In the genomic region with DNA sequence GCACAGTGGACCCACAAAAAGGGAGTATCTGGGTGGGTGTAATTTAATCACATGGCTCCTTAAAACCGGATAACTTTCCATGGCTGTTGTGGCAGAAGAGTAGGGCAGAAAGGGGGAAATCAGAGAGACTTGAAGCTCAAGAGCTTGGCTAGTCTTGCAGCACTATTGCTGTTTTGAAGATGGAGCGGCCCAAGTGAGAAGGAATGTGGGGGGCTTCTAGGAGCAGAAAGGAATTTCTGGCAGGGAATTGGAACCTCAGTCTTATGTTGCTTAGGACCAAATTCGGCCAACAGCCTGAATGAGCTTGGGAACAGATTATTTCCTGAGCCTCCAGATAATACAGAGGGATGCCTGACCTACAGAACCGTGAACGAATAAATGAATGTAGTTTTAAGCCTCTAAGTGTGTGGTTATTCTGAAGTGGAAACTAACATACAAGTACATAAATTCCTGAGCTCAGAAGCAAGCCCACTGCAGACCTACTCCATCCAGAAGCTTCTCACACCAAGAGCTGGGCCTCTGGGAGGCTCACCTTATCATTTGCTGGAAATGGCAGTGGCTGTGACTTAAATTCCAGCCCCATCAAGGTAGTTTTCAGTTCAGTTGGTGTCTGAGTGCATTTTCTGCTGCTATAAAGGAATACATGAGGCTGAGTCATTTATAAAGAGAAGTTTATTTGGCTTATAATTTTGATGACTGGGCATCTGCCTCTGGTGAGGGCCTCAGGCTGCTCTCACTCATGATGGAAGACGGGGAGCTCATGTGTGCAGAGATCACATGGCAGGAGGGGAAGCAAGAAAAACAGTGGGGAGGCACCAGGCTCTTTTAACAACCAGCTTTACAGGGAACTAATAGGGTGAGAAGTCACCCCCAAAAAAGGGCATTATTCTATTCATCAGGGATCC, we compare ENCODE assay signal across 22 cellular contexts. TPM values are rescaled to one million over a fixed set of nuclear protein-coding genes. Genes with fewer than 3 reads are reported as not detected.
DNase-seq lines count a peak whose midpoint lies in the region; FAIRE-seq and TF ChIP-seq lines count a peak whose summit lies in the region.
"Had no signal": no experiment of that assay in that cellular context is flagged by ENCODE, and none has a peak within 500 bp of the region (broad histone marks: within the 10 kb centered on the region; RNA-seq: fewer than 3 reads in every experiment).

No MANE protein-coding gene starts in this region.

- CTCF ChIA-PET in HEK293 (lab: Yijun Ruan, JAX), result interaction anchor here (1.8 kb wide), 1 partner anchor 13 kb away, joined by 5 read pairs; no protein-coding TSS in a partner anchor

- no peak for FAIRE-seq in kidney (lab: Jason Lieb, UNC)
- FAIRE-seq: D721Med had no signal

- peaks cover 61% of the 10 kb centered on the region for H3K4me1 Mint-ChIP-seq in nephron progenitor cell

- peak overlapping the region; percentile 34 for H3K4me3 Mint-ChIP-seq in nephron progenitor cell
- H3K4me3 Mint-ChIP-seq: CD8-positive, alpha-beta T cell; H9; HFFc6 had no signal

- H3K27me3 ChIP-seq in effector memory CD4-positive, alpha-beta T cell (replicated peaks; ENCODE audit: control insufficient read depth, insufficient read depth, low read length, poor library complexity, severe bottlenecking), result peaks cover 13% of the 10 kb centered on the region

- intact Hi-C loops in kidney (cut with DNase I), result no loop called here

- no peaks in the 10 kb centered on the region for H3K4me1 ChIP-seq in HEK293 (ENCODE audit: control insufficient read depth, insufficient read depth, low read length)
- H3K4me1 ChIP-seq in kidney (ENCODE audit: control insufficient read depth in 1 of 2, insufficient read depth in 1 of 2, low read depth in 1 of 2, low read length in 2 of 2), result peaks cover 22 to 28% of the 10 kb centered on the region in 2 donors
- H3K4me1 ChIP-seq in effector memory CD4-positive, alpha-beta T cell (ENCODE audit: control insufficient read depth, insufficient read depth, low read length, poor library complexity, severe bottlenecking), result peaks cover 16% of the 10 kb centered on the region

- H3K27ac Mint-ChIP-seq in nephron progenitor cell, result peak overlapping the region; percentile 82
- H3K27ac Mint-ChIP-seq: CD8-positive, alpha-beta T cell; H9; HFFc6 had no signal

- no peaks in the 10 kb centered on the region for H3K9me3 Mint-ChIP-seq in nephron progenitor cell
- H3K9me3 Mint-ChIP-seq: CD8-positive, alpha-beta T cell; H9; HFFc6 had no signal

- no peaks in the 10 kb centered on the region for H3K36me3 ChIP-seq in HEK293 (ENCODE audit: control insufficient read depth in 2 of 2, insufficient read depth in 1 of 2, low read length in 2 of 2)
- no peaks in the 10 kb centered on the region for H3K36me3 ChIP-seq in kidney (ENCODE audit: control insufficient read depth in 1 of 2, insufficient read depth in 2 of 2, low read length in 2 of 2)
- no peaks in the 10 kb centered on the region for H3K36me3 ChIP-seq in effector memory CD4-positive, alpha-beta T cell (ENCODE audit: control insufficient read depth, insufficient read depth, low read length)

- H3K4me3 ChIP-seq in HEK293 (ENCODE audit: low read depth, low read length), result no peak overlapping the region
- H3K4me3 ChIP-seq in kidney (ENCODE audit: low read length in 2 of 2), result no peak overlapping the region
- H3K4me3 ChIP-seq in effector memory CD4-positive, alpha-beta T cell (ENCODE audit: insufficient read depth, low read depth, low read length, poor library complexity, severe bottlenecking), result no peak overlapping the region
- H3K4me3 ChIP-seq: GM23248 had no signal

- no peak for TF ChIP-seq CTCF in HEK293 (tag by site-specific recombination; IDR thresholded peaks at IDR 0.05)
- TF ChIP-seq CTCF in VCaP (conservative IDR thresholded peaks at IDR 0.05), result no peak
- TF ChIP-seq CTCF in kidney (IDR thresholded peaks at IDR 0.05; ENCODE audit: borderline replicate concordance, extremely low read depth, insufficient read depth), result no peak
- TF ChIP-seq CTCF in nephron progenitor cell (IDR thresholded peaks at IDR 0.05), result no peak

- H3K9me3 ChIP-seq in HEK293 (ENCODE audit: control insufficient read depth, insufficient read depth, low read depth, low read length), result no peaks in the 10 kb centered on the region
- no peaks in the 10 kb centered on the region for H3K9me3 ChIP-seq in kidney (ENCODE audit: control insufficient read depth in 1 of 2, low read length in 2 of 2)
- H3K9me3 ChIP-seq in effector memory CD4-positive, alpha-beta T cell (ENCODE audit: control insufficient read depth, low read length), result no peaks in the 10 kb centered on the region

- H3K27me3 Mint-ChIP-seq in nephron progenitor cell (ENCODE audit: low read depth, poor library complexity), result peaks cover 15% of the 10 kb centered on the region

- DNase-seq in kidney (no peak), nephron progenitor cell (no peak), NCI-H1694 treated with DMSO at 0.1 percent for 48 hours (lab: John Stamatoyannopoulos, UW) (no peak), A172 (ENCODE audit: low spot score) (no peak), NOMO-1 (lab: John Stamatoyannopoulos, UW; ENCODE audit: unreplicated experiment in 2 of 2) (no peak)
- DNase-seq in effector memory CD4-positive, alpha-beta T cell, result no peak
- DNase-seq: CD8-positive, alpha-beta T cell; COR-L47; DMS153; GF-D8; GM23248; H9; HFFc6; IMR-90; KBM-7 had no signal

- H3K27ac ChIP-seq in HEK293 (ENCODE audit: extremely low read depth, low read depth, low read length) (no peak overlapping the region), VCaP (peak overlapping the region; percentile 85), kidney (ENCODE audit: low read depth in 2 of 2, low read length in 2 of 2) (peak overlapping the region; percentile 80 to 83)
- no peak overlapping the region for H3K27ac ChIP-seq in effector memory CD4-positive, alpha-beta T cell (ENCODE audit: insufficient read depth, low read length, poor library complexity, severe bottlenecking)
- H3K27ac ChIP-seq: GM23248 had no signal

- H3K36me3 Mint-ChIP-seq in nephron progenitor cell (ENCODE audit: low read depth), result no peaks in the 10 kb centered on the region
- H3K36me3 Mint-ChIP-seq: CD14-positive monocyte; CD8-positive, alpha-beta T cell had no signal

- H3K9ac ChIP-seq in kidney (ENCODE audit: low read length in 2 of 2), result peak overlapping the region in 1 of 2 donors; percentile 14
- H3K9ac ChIP-seq: GM23248 had no signal

- POLR2A ChIA-PET in HEK293 (lab: Yijun Ruan, JAX), result no interaction called here

TF ChIP-seq in HEK293, 187 proteins besides CTCF, POLR2A, EP300 and RAD21:
- TF ChIP-seq ZNF560 (tag by site-specific recombination; IDR thresholded peaks at IDR 0.05; ENCODE audit: borderline replicate concordance) (no peak), PRDM10 (tag by site-specific recombination; IDR thresholded peaks at IDR 0.05) (peak; percentile 58)

RNA-seq across cellular contexts. Expression of gene TMEM174, which starts 15.3 kb away (rescaled TPM):
- 1.1 TPM for total RNA-seq in kidney
- polyA plus RNA-seq in kidney (ENCODE audit: insufficient read depth, low read depth, low replicate concordance), result 59.0 TPM
- not detected in 2 replicates for total RNA-seq in A172 (2014; rRNA removed; shearing (Covaris generic))
- total RNA-seq: A673; CD8-positive, alpha-beta T cell; GM23248; H9; HFFc6; HT-29; IMR-90 had no signal
- polyA plus RNA-seq: BJ, CD14-positive monocyte, GM23248, IMR-90 had no signal

RNA-seq across cellular contexts. Expression of gene TMEM171, which starts 37.3 kb away (rescaled TPM):
- total RNA-seq in kidney, result 15.4 TPM
- polyA plus RNA-seq in kidney (ENCODE audit: insufficient read depth, low read depth, low replicate concordance), result 17.7 TPM
- total RNA-seq in A172 (2014; rRNA removed; shearing (Covaris generic)), result 15.7 and 23.5 TPM in 2 replicates
- total RNA-seq: HT-29 had no signal
- polyA plus RNA-seq: CD14-positive monocyte had no signal

Comparison
In these comparisons a context has a peak if more than half of its experiments do, and no peak if none do; other contexts are left out.
1. H3K27ac ChIP-seq: peak in VCaP (single experiment) and kidney (2 of 2); none in HEK293 (single experiment) and effector memory CD4-positive, alpha-beta T cell (single experiment).